ENCODE assay signal across 21 cellular contexts in genomic region chr3:123451186-123451585, GRCh38. TPM values are rescaled to one million over a fixed set of nuclear protein-coding genes. Genes with fewer than 3 reads are reported as not detected.
"Had no signal": no experiment of that assay in that cellular context is flagged by ENCODE, and none has a peak within 500 bp of the region (broad histone marks: within the 10 kb centered on the region; RNA-seq: fewer than 3 reads in every experiment).

No MANE protein-coding gene starts in this region.

- H3K27ac ChIP-seq: cardiac muscle cell, foreskin keratinocyte, left lung, prostate gland had no signal

- H3K36me3 Mint-ChIP-seq: activated naive CD8-positive, alpha-beta T cell treated with anti-CD3 and anti-CD28 coated beads for 36 hours had no signal

- H3K4me1 Mint-ChIP-seq: activated naive CD8-positive, alpha-beta T cell treated with anti-CD3 and anti-CD28 coated beads for 36 hours; activated T-helper 17 cell treated with anti-CD3 and anti-CD28 coated beads, Interleukin-2, amount 50 U/mL, for 72 hours had no signal

- H3K4me3 ChIP-seq: cardiac muscle cell, left lung, mucosa of descending colon, prostate gland had no signal

- H3K9me3 ChIP-seq: left lung, mucosa of descending colon, prostate gland, thoracic aorta had no signal

- H3K9me3 Mint-ChIP-seq: activated B cell treated with CpG ODN at 0.5 μM for 24 hours; activated CD8-positive, alpha-beta T cell treated with anti-CD3 and anti-CD28 coated beads for 36 hours; activated naive CD8-positive, alpha-beta T cell treated with anti-CD3 and anti-CD28 coated beads for 36 hours; activated T-helper 17 cell treated with anti-CD3 and anti-CD28 coated beads, Interleukin-2, amount 50 U/mL, for 72 hours; nephron progenitor cell; stimulated activated naive CD8-positive, alpha-beta T cell treated with anti-CD3 and anti-CD28 coated beads, Interleukin-15, amount 100 ng/mL, for 72 hours; T-helper 2 cell treated with Interferon-gamma antibody and Interleukin-4, amounts not matched to agents 5 μg/mL and 100 μg/mL, for 36 hours had no signal

- ATAC-seq: activated CD8-positive, alpha-beta T cell treated with anti-CD3 and anti-CD28 coated beads for 36 hours; activated T-helper 17 cell treated with anti-CD3 and anti-CD28 coated beads, Interleukin-2, amount 50 U/mL, for 72 hours; foreskin keratinocyte; left lung; mucosa of descending colon; right cardiac atrium; stimulated activated naive CD8-positive, alpha-beta T cell treated with anti-CD3 and anti-CD28 coated beads, Interleukin-15, amount 100 ng/mL, for 72 hours had no signal

- H3K4me1 ChIP-seq: foreskin keratinocyte, prostate gland had no signal

- H3K36me3 ChIP-seq: cardiac muscle cell, left lung, prostate gland, thoracic aorta had no signal

- H3K27ac Mint-ChIP-seq: activated B cell treated with CpG ODN at 0.5 μM for 24 hours; activated CD8-positive, alpha-beta T cell treated with anti-CD3 and anti-CD28 coated beads for 36 hours; activated naive CD8-positive, alpha-beta T cell treated with anti-CD3 and anti-CD28 coated beads for 36 hours; activated T-helper 17 cell treated with anti-CD3 and anti-CD28 coated beads, Interleukin-2, amount 50 U/mL, for 72 hours; nephron progenitor cell; stimulated activated naive CD8-positive, alpha-beta T cell treated with anti-CD3 and anti-CD28 coated beads, Interleukin-15, amount 100 ng/mL, for 72 hours; T-helper 2 cell treated with Interferon-gamma antibody and Interleukin-4, amounts not matched to agents 5 μg/mL and 100 μg/mL, for 36 hours had no signal

- DNase-seq: activated B cell treated with CpG ODN at 0.5 μM for 24 hours; activated CD4-positive, alpha-beta T cell treated with anti-CD3 and anti-CD28 coated beads for 48 hours; activated CD8-positive, alpha-beta T cell treated with anti-CD3 and anti-CD28 coated beads for 36 hours; activated naive CD4-positive, alpha-beta T cell; activated naive CD8-positive, alpha-beta T cell treated with anti-CD3 and anti-CD28 coated beads for 36 hours; activated T-cell treated with anti-CD3 and anti-CD28 coated beads, Interleukin-2, amount 50 U/mL, for 1 hour; amniotic stem cell; foreskin keratinocyte; islet precursor cell; left lung; mucosa of descending colon; nephron progenitor cell; right cardiac atrium; stimulated activated CD4-positive, alpha-beta T cell treated with anti-CD3 and anti-CD28 coated beads, Interleukin-15, amount 100 ng/mL, for 24 hours; stimulated activated CD4-positive, alpha-beta T cell treated with anti-CD3 and anti-CD28 coated beads, Interleukin-2, amount 100 ng/mL, for 48 hours; stimulated activated naive CD8-positive, alpha-beta T cell treated with anti-CD3 and anti-CD28 coated beads, Interleukin-15, amount 100 ng/mL, for 72 hours had no signal

- H3K4me3 Mint-ChIP-seq: activated CD8-positive, alpha-beta T cell treated with anti-CD3 and anti-CD28 coated beads for 36 hours; activated naive CD8-positive, alpha-beta T cell treated with anti-CD3 and anti-CD28 coated beads for 36 hours; stimulated activated naive CD8-positive, alpha-beta T cell treated with anti-CD3 and anti-CD28 coated beads, Interleukin-15, amount 100 ng/mL, for 72 hours; T-helper 2 cell treated with Interferon-gamma antibody and Interleukin-4, amounts not matched to agents 5 μg/mL and 100 μg/mL, for 36 hours had no signal

RNA-seq across cellular contexts. Expression of gene ADCY5, which starts 2.3 kb away (rescaled TPM):
- total RNA-seq: activated B cell treated with CpG ODN at 0.5 μM for 24 hours; activated CD8-positive, alpha-beta T cell treated with anti-CD3 and anti-CD28 coated beads for 36 hours; activated naive CD8-positive, alpha-beta T cell treated with anti-CD3 and anti-CD28 coated beads for 36 hours; activated T-helper 17 cell treated with anti-CD3 and anti-CD28 coated beads, Interleukin-2, amount 50 U/mL, for 72 hours had no signal
